ENCODE assay signal across 14 cellular contexts in the genomic region with DNA sequence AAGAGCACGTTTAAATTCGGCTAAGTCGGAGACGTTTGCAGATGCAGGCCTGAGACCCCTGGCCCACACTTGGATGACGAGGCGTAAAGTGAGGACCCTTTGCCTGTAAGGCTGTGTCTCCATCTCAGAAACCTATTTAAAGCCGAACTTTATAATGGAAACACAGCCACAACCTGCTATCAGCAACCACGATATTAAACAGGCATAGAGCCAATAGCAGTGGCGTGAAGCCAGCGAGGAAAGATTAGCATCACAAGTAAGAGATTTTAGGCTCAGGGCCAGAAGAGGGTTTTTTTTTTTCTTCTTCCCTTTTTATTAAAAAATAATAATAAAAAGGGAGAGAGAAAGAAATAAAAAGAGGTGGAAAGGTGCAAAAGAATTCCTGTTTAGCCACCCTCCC.
A peak's percentile ranks its signal among the peaks of the same experiment; 100 is the strongest.
DNase-seq lines count a peak whose midpoint lies in the region; TF ChIP-seq lines count a peak whose summit lies in the region.
"Had no signal": no experiment of that assay in that cellular context is flagged by ENCODE, and none has a peak within 500 bp of the region (broad histone marks: within the 10 kb centered on the region; RNA-seq: fewer than 3 reads in every experiment).

No MANE protein-coding gene starts in this region.

- H3K36me3 ChIP-seq in A673 (ENCODE audit: insufficient read depth, low read length, poor library complexity, severe bottlenecking) (no peaks in the 10 kb centered on the region), adrenal gland (replicated peaks in 1 of 2) (no peaks in the 10 kb centered on the region), iPS-15b (ENCODE audit: control insufficient read depth, insufficient read depth, low read length) (no peaks in the 10 kb centered on the region)

- H3K27me3 ChIP-seq in A673 (replicated peaks; ENCODE audit: insufficient read depth, low read depth, low read length, poor library complexity) (no peaks in the 10 kb centered on the region), adrenal gland (no peaks in the 10 kb centered on the region), iPS-15b (ENCODE audit: control insufficient read depth, insufficient read depth, low read length) (no peaks in the 10 kb centered on the region)

- CTCF ChIA-PET in A673 (lab: Charles Lee) = no interaction called here

- DNase-seq in A673 (ENCODE audit: low spot score) (peak; percentile 61), LNCaP clone FGC (ENCODE audit: low read depth) (peak; percentile 31), adrenal gland (peak; percentile 72 to 94 (median 84)), amniotic stem cell (lab: John Stamatoyannopoulos, UW) (no peak), DMS153 (lab: John Stamatoyannopoulos, UW) (no peak), glomerular visceral epithelial cell (ENCODE audit: extremely low spot score) (no peak), medulla oblongata (ENCODE audit: extremely low spot score) (no peak)
- DNase-seq: activated CD8-positive, alpha-beta memory T cell treated with anti-CD3 and anti-CD28 coated beads for 24 hours; activated naive CD4-positive, alpha-beta T cell; GM23248; NCI-H510A treated with DMSO at 0.1 percent for 48 hours; stimulated activated CD4-positive, alpha-beta T cell treated with anti-CD3 and anti-CD28 coated beads, Interleukin-4, amount 100 ng/mL, for 4 hours; stimulated activated naive CD4-positive, alpha-beta T cell had no signal

- H3K4me3 ChIP-seq in A673 (ENCODE audit: low read depth, low read length, poor library complexity, severe bottlenecking) (peak overlapping the region; percentile 2), LNCaP clone FGC (ENCODE audit: low read depth, low read length) (no peak overlapping the region), adrenal gland (peak overlapping the region in 1 of 4 donors; percentile 16), iPS-15b (ENCODE audit: low read depth, low read length) (no peak overlapping the region)
- H3K4me3 ChIP-seq: GM23248 had no signal

- no peaks in the 10 kb centered on the region for H3K9me3 ChIP-seq in A673 (ENCODE audit: low read depth, low read length, poor library complexity, severe bottlenecking)
- H3K9me3 ChIP-seq in adrenal gland (replicated peaks in 1 of 3) = no peaks in the 10 kb centered on the region
- H3K9me3 ChIP-seq in iPS-15b (ENCODE audit: control insufficient read depth, insufficient read depth, low read length) = no peaks in the 10 kb centered on the region

- H3K4me1 ChIP-seq in A673 (ENCODE audit: insufficient read depth, low read length, poor library complexity, severe bottlenecking) (peaks cover 19% of the 10 kb centered on the region), adrenal gland (replicated peaks in 1 of 2) (peaks cover 22 to 44% of the 10 kb centered on the region in 2 donors), iPS-15b (ENCODE audit: control insufficient read depth, insufficient read depth, low read length) (no peaks in the 10 kb centered on the region)

- no TSS peak for BruUV-seq in A673 (replicated peaks; lab: Mats Ljungman, UMichigan)

- H3K9ac ChIP-seq in iPS-15b (ENCODE audit: low read depth, low read length) = peak overlapping the region; percentile 39
- H3K9ac ChIP-seq: GM23248 had no signal

- POLR2A ChIA-PET in A673 (lab: Charles Lee; ENCODE audit: low non-redundant PET) = no interaction called here

- 15 to 30% (median 22%) methylated on average over 10 of the region's 10 CpGs for WGBS in adrenal gland, 4 donors

- intact Hi-C loops in A673 (cut with micrococcal nuclease; ENCODE audit: unreplicated experiment) (loop anchor here (5.0 to 10.0 kb wide), 2 partner anchors 122 to 229 kb away; a partner anchor contains a TSS), adrenal gland (cut with DNase I) (loop anchor here in 1 of 2 donors (10.0 kb wide), 1 partner anchor 112 kb away; no protein-coding TSS in a partner anchor)

- no peak for TF ChIP-seq POLR2A in adrenal gland (IDR thresholded peaks at IDR 0.05)

- TF ChIP-seq CTCF in A673 (conservative IDR thresholded peaks at IDR 0.05; ENCODE audit: low read depth, low read length) (no peak), LNCaP clone FGC (IDR thresholded peaks at IDR 0.05; ENCODE audit: control insufficient read depth, extremely low read depth, insufficient read depth) (no peak), adrenal gland (IDR thresholded peaks at IDR 0.05) (no peak)

- H3K27ac ChIP-seq in A673 (ENCODE audit: low read depth, low read length, poor library complexity, severe bottlenecking) = no peak overlapping the region
- H3K27ac ChIP-seq in adrenal gland = peak overlapping the region; percentile 3 to 81 (median 68)
- H3K27ac ChIP-seq: GM23248 had no signal

Comparison
In these comparisons a context has a peak if more than half of its experiments do, and no peak if none do; other contexts are left out.
1. DNase-seq: peak in A673 (single experiment), LNCaP clone FGC (single experiment) and adrenal gland (7 of 7); none in amniotic stem cell (single experiment), DMS153 (single experiment), glomerular visceral epithelial cell (single experiment) and medulla oblongata (single experiment).